Comparison of ENCODE assay signal across 20 cellular contexts in the genomic region with DNA sequence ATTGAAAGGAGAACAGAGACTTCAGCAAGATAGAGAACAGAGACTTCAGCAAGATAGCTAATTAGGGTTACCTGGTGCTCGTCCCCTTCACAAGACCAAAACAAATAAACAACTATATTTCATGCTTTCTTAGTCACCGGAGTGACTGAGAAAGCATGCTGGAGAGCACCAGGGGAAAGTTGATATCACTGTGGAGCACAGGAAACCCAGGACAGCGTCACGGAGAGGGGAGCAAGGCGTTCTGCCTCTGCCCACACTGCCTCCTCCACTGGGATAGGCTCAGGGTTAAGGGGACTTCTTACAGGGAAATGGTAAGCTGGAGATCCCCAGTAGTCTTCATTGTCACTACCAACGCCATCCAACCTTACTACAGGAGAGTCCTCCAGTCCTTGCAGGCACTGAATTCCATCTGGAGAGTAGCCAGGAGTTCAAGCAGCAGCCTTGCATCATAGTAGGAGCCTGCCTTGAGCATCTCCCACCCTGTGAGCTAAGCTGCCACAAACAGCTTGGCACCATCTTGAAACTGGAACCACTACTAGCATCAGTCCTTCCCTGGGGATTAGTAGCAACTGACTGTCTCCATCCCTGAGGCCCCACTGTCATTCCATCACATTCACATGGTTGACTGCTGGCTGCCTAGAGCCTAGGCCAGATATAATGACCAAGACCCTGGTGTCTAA.
A peak's percentile ranks its signal among the peaks of the same experiment; 100 is the strongest.
DNase-seq lines count a peak whose midpoint lies in the region; TF ChIP-seq lines count a peak whose summit lies in the region.
"Had no signal": no experiment of that assay in that cellular context is flagged by ENCODE, and none has a peak within 500 bp of the region (broad histone marks: within the 10 kb centered on the region; RNA-seq: fewer than 3 reads in every experiment).

No MANE protein-coding gene starts in this region.

- H3K4me3 ChIP-seq in choroid plexus epithelial cell (ENCODE audit: low read depth, low read length) (no peak overlapping the region), neuronal stem cell (ENCODE audit: low read length in 2 of 2) (no peak overlapping the region)
- H3K4me3 ChIP-seq: A549, K562, MG63 had no signal

- no peak overlapping the region for H3K14ac ChIP-seq in neuronal stem cell (ENCODE audit: low read length)

- no peak overlapping the region for H3K23ac ChIP-seq in neuronal stem cell (ENCODE audit: low read depth, low read length, poor library complexity)

- no peaks in the 10 kb centered on the region for H3K27me3 ChIP-seq in neuronal stem cell (ENCODE audit: control insufficient read depth in 3 of 3, insufficient read depth in 3 of 3, low read depth in 1 of 3, low read length in 3 of 3)
- H3K27me3 ChIP-seq: MG63 had no signal

- H3K9me3 ChIP-seq in neuronal stem cell (replicated peaks in 1 of 2; ENCODE audit: control insufficient read depth in 2 of 2, insufficient read depth in 1 of 2, low read depth in 1 of 2, low read length in 2 of 2) = peaks cover 0 to 4% of the 10 kb centered on the region in 2 donors
- H3K9me3 ChIP-seq: A549, MG63, SK-N-SH had no signal

- no peak for TF ChIP-seq CTCF in choroid plexus epithelial cell (conservative IDR thresholded peaks at IDR 0.05; ENCODE audit: low read depth, low read length)

- H2AK5ac ChIP-seq in neuronal stem cell (ENCODE audit: low read depth, low read length) = no peak overlapping the region

- DNase-seq in Daoy (ENCODE audit: low read depth) (peak; percentile 61), NCI-H2029 (lab: John Stamatoyannopoulos, UW) (peak; percentile 67), choroid plexus epithelial cell (ENCODE audit: low read depth) (peak; percentile 45), neuronal stem cell (ENCODE audit: low spot score) (no peak), GF-D8 (lab: John Stamatoyannopoulos, UW) (no peak), COR-L47 (lab: John Stamatoyannopoulos, UW) (no peak), medulla oblongata (ENCODE audit: extremely low spot score) (no peak)
- DNase-seq in activated naive CD4-positive, alpha-beta T cell treated with anti-CD3 and anti-CD28 coated beads, Interleukin-2, amount 50 U/mL, for 16 hours = no peak
- DNase-seq: DND-41, NCI-H1417 treated with DMSO at 0.1 percent for 48 hours, NCI-H187, NCI-H226, NCI-H524 treated with DMSO at 0.1 percent for 48 hours, NCI-H82, RPMI8226, SIG-M5, SK-N-SH had no signal

- H3K4me1 ChIP-seq in neuronal stem cell (ENCODE audit: control insufficient read depth in 2 of 2, insufficient read depth in 1 of 2, low read depth in 1 of 2, low read length in 2 of 2) = no peaks in the 10 kb centered on the region
- H3K4me1 ChIP-seq: A549 had no signal

- H3K36me3 ChIP-seq in neuronal stem cell (replicated peaks in 1 of 2; ENCODE audit: control insufficient read depth in 2 of 2, insufficient read depth in 2 of 2, low read length in 2 of 2) = peaks cover 0 to 1% of the 10 kb centered on the region in 2 donors
- H3K36me3 ChIP-seq: MG63 had no signal

- peak overlapping the region; percentile 77 for H3K18ac ChIP-seq in neuronal stem cell (ENCODE audit: low read length)

- no peak overlapping the region for H3K4ac ChIP-seq in neuronal stem cell (ENCODE audit: low read length)

- H2BK15ac ChIP-seq in neuronal stem cell (ENCODE audit: low read length) = peak overlapping the region; percentile 2

- no peak overlapping the region for H3K27ac ChIP-seq in neuronal stem cell (replicated peaks; ENCODE audit: low read length)
- H3K27ac ChIP-seq: A549 had no signal

- no peak overlapping the region for H4K8ac ChIP-seq in neuronal stem cell (ENCODE audit: low read depth, low read length)

- H2BK120ac ChIP-seq in neuronal stem cell (ENCODE audit: low read depth, low read length) = no peak overlapping the region

- H2AFZ ChIP-seq in neuronal stem cell (ENCODE audit: low read length) = no peak overlapping the region

- no peak overlapping the region for H2BK5ac ChIP-seq in neuronal stem cell (ENCODE audit: low read length)

- no peak overlapping the region for H2BK12ac ChIP-seq in neuronal stem cell (ENCODE audit: low read length)

- no peak overlapping the region for H3K4me2 ChIP-seq in neuronal stem cell (ENCODE audit: insufficient read depth, low read length, poor library complexity, severe bottlenecking)
- H3K4me2 ChIP-seq: A549, SK-N-SH had no signal

- peak overlapping the region; percentile 55 for H3K9ac ChIP-seq in neuronal stem cell (ENCODE audit: low read depth, low read length, poor library complexity)
- H3K9ac ChIP-seq: SK-N-SH had no signal

- WGBS in neuronal stem cell (ENCODE audit: extremely low coverage in 2 of 2, insufficient read length in 2 of 2, insufficient replicate concordance in 1 of 2), 2 donors = no CpG with 5 or more reads among the region's 6 CpGs

- no peaks in the 10 kb centered on the region for H3K79me1 ChIP-seq in neuronal stem cell (ENCODE audit: low read depth, low read length)

- H4K91ac ChIP-seq in neuronal stem cell (ENCODE audit: low read depth, low read length, poor library complexity) = peak overlapping the region; percentile 56

Comparison
In these comparisons a context has a peak if more than half of its experiments do, and no peak if none do; other contexts are left out.
1. DNase-seq: peak in Daoy (single experiment), NCI-H2029 (single experiment) and choroid plexus epithelial cell (single experiment); none in neuronal stem cell (single experiment), GF-D8 (single experiment), COR-L47 (single experiment), activated naive CD4-positive, alpha-beta T cell treated with anti-CD3 and anti-CD28 coated beads, Interleukin-2, amount 50 U/mL, for 16 hours (single experiment) and medulla oblongata (single experiment).